In the genomic region with DNA sequence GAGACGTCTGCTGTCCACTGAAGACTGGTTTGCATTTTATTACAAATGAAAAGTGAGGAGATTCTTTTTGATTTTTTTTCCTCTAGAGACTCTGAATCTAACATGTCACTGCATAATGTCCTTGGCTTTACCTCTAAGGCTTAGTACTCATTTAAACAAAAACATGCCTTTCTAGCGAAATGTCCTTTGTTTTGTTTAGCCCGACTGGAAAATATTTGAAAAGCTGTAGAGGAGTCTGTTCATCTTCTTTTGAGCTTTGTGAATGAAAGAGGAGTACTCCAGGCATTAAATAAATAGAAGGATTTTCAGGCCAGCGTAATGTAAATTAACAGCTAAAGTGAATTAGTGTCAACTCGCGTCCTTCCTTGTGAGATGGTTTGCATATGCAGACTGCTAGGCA, we compare ENCODE assay signal across 18 cellular contexts.
DNase-seq lines count a peak whose midpoint lies in the region; TF ChIP-seq lines count a peak whose summit lies in the region.
"Had no signal": no experiment of that assay in that cellular context is flagged by ENCODE, and none has a peak within 500 bp of the region (broad histone marks: within the 10 kb centered on the region; RNA-seq: fewer than 3 reads in every experiment).

No MANE protein-coding gene starts in this region.

- DNase-seq in NCI-H1048 (lab: John Stamatoyannopoulos, UW) (peak; percentile 77), NCI-H526 (lab: John Stamatoyannopoulos, UW) (peak; percentile 92 to 93), hepatocyte (ENCODE audit: low spot score) (peak; percentile 16), neuronal stem cell (ENCODE audit: low spot score) (peak; percentile 18), spleen (no peak), iPS-NIHi7 (ENCODE audit: extremely low spot score) (no peak)
- DNase-seq in activated CD4-positive, alpha-beta memory T cell treated with anti-CD3 and anti-CD28 coated beads, Interleukin-2, amount 10 ng/mL, durations not matched to agents 7 days and 5 days = no peak
- DNase-seq: AML-193, DMS79, NCI-H1105 treated with DMSO at 0.1 percent for 48 hours, NCI-H1694 treated with DMSO at 0.1 percent for 48 hours, NCI-H2107, NCI-H446, NCI-H774, SHP77 had no signal

- H3K4me3 ChIP-seq in hepatocyte = no peak overlapping the region
- no peak overlapping the region for H3K4me3 ChIP-seq in neuronal stem cell (ENCODE audit: low read length in 2 of 2)
- no peak overlapping the region for H3K4me3 ChIP-seq in spleen
- H3K4me3 ChIP-seq: K562, SK-N-MC had no signal

- no peaks in the 10 kb centered on the region for H3K79me2 ChIP-seq in hepatocyte

- no peak overlapping the region for H2AK5ac ChIP-seq in neuronal stem cell (ENCODE audit: low read depth, low read length)

- H3K9me2 ChIP-seq in hepatocyte (replicated peaks; ENCODE audit: insufficient read depth) = no peaks in the 10 kb centered on the region

- POLR2A ChIA-PET in activated CD4-positive, alpha-beta memory T cell treated with anti-CD3 and anti-CD28 coated beads, Interleukin-2, amount 10 ng/mL, durations not matched to agents 7 days and 5 days (lab: Charles Lee) = no interaction called here

- no peak overlapping the region for H3K4me3 Mint-ChIP-seq in activated CD4-positive, alpha-beta memory T cell treated with anti-CD3 and anti-CD28 coated beads, Interleukin-2, amount 10 ng/mL, durations not matched to agents 7 days and 5 days

- no peak overlapping the region for H3K4ac ChIP-seq in neuronal stem cell (ENCODE audit: low read length)

- H3K36me3 ChIP-seq in hepatocyte (replicated peaks; ENCODE audit: insufficient read depth, low read depth) (no peaks in the 10 kb centered on the region), neuronal stem cell (replicated peaks in 1 of 2; ENCODE audit: control insufficient read depth in 2 of 2, insufficient read depth in 2 of 2, low read length in 2 of 2) (no peaks in the 10 kb centered on the region), spleen (no peaks in the 10 kb centered on the region)

- H3K18ac ChIP-seq in neuronal stem cell (ENCODE audit: low read length) = no peak overlapping the region

- H3K4me1 ChIP-seq in hepatocyte (ENCODE audit: insufficient read depth) = peaks cover 5% of the 10 kb centered on the region
- peaks cover 10 to 13% of the 10 kb centered on the region in 2 donors for H3K4me1 ChIP-seq in neuronal stem cell (ENCODE audit: control insufficient read depth in 2 of 2, insufficient read depth in 1 of 2, low read depth in 1 of 2, low read length in 2 of 2)
- H3K4me1 ChIP-seq in spleen = no peaks in the 10 kb centered on the region

- peaks cover 30% of the 10 kb centered on the region for H3K27me3 Mint-ChIP-seq in activated CD4-positive, alpha-beta memory T cell treated with anti-CD3 and anti-CD28 coated beads, Interleukin-2, amount 10 ng/mL, durations not matched to agents 7 days and 5 days

- H3K27me3 ChIP-seq in hepatocyte (no peaks in the 10 kb centered on the region), neuronal stem cell (ENCODE audit: control insufficient read depth in 3 of 3, insufficient read depth in 3 of 3, low read depth in 1 of 3, low read length in 3 of 3) (no peaks in the 10 kb centered on the region), spleen (replicated peaks in 1 of 7) (peaks cover 0 to 53% (median 0%) of the 10 kb centered on the region in 7 donors)

- H3K4me1 Mint-ChIP-seq in activated CD4-positive, alpha-beta memory T cell treated with anti-CD3 and anti-CD28 coated beads, Interleukin-2, amount 10 ng/mL, durations not matched to agents 7 days and 5 days = no peaks in the 10 kb centered on the region

- no peak overlapping the region for H3K27ac Mint-ChIP-seq in activated CD4-positive, alpha-beta memory T cell treated with anti-CD3 and anti-CD28 coated beads, Interleukin-2, amount 10 ng/mL, durations not matched to agents 7 days and 5 days

- no peak overlapping the region for H2BK15ac ChIP-seq in neuronal stem cell (ENCODE audit: low read length)

- H3K79me1 ChIP-seq in neuronal stem cell (ENCODE audit: low read depth, low read length) = no peaks in the 10 kb centered on the region

- H2BK120ac ChIP-seq in neuronal stem cell (ENCODE audit: low read depth, low read length) = no peak overlapping the region

- TF ChIP-seq CTCF in hepatocyte (IDR thresholded peaks at IDR 0.05; ENCODE audit: poor library complexity) (no peak), spleen (IDR thresholded peaks at IDR 0.05 in 8 of 11, conservative IDR thresholded peaks at IDR 0.05 in 3 of 11) (no peak)

- H3K4me2 ChIP-seq in hepatocyte = peak overlapping the region; percentile 6
- H3K4me2 ChIP-seq in neuronal stem cell (ENCODE audit: insufficient read depth, low read length, poor library complexity, severe bottlenecking) = peak overlapping the region; percentile 12

- H3K9me3 ChIP-seq in hepatocyte (ENCODE audit: low read depth) (no peaks in the 10 kb centered on the region), neuronal stem cell (replicated peaks in 1 of 2; ENCODE audit: control insufficient read depth in 2 of 2, insufficient read depth in 1 of 2, low read depth in 1 of 2, low read length in 2 of 2) (no peaks in the 10 kb centered on the region), spleen (no peaks in the 10 kb centered on the region)

- no peak overlapping the region for H3K23ac ChIP-seq in neuronal stem cell (ENCODE audit: low read depth, low read length, poor library complexity)

- no peak overlapping the region for H2BK5ac ChIP-seq in neuronal stem cell (ENCODE audit: low read length)

- no peak overlapping the region for H3K14ac ChIP-seq in neuronal stem cell (ENCODE audit: low read length)

- CTCF ChIA-PET in activated CD4-positive, alpha-beta memory T cell treated with anti-CD3 and anti-CD28 coated beads, Interleukin-2, amount 10 ng/mL, durations not matched to agents 7 days and 5 days (lab: Charles Lee) = interaction anchor here (1.5 kb wide), 1 partner anchor 21 kb away, joined by 3 read pairs; no protein-coding TSS in a partner anchor

- no peaks in the 10 kb centered on the region for H3K9me3 Mint-ChIP-seq in activated CD4-positive, alpha-beta memory T cell treated with anti-CD3 and anti-CD28 coated beads, Interleukin-2, amount 10 ng/mL, durations not matched to agents 7 days and 5 days

- no peak for TF ChIP-seq POLR2A in spleen (IDR thresholded peaks at IDR 0.05)

- no peak overlapping the region for H2BK12ac ChIP-seq in neuronal stem cell (ENCODE audit: low read length)

- no peak overlapping the region for H4K8ac ChIP-seq in neuronal stem cell (ENCODE audit: low read depth, low read length)

- H4K20me1 ChIP-seq in hepatocyte (ENCODE audit: insufficient read depth, poor library complexity, severe bottlenecking) = no peaks in the 10 kb centered on the region

- H2AFZ ChIP-seq in hepatocyte = no peak overlapping the region
- H2AFZ ChIP-seq in neuronal stem cell (ENCODE audit: low read length) = peak overlapping the region; percentile 66

- no peak overlapping the region for H4K91ac ChIP-seq in neuronal stem cell (ENCODE audit: low read depth, low read length, poor library complexity)

- no peak overlapping the region for H3K9ac ChIP-seq in neuronal stem cell (ENCODE audit: low read depth, low read length, poor library complexity)

- 40% methylated on average over 6 of the region's 6 CpGs for WGBS in hepatocyte (ENCODE audit: low lambda C conversion rate, missing lambda C conversion rate)
- WGBS in neuronal stem cell (ENCODE audit: extremely low coverage in 2 of 2, insufficient read length in 2 of 2, insufficient replicate concordance in 1 of 2), 2 donors = no CpG with 5 or more reads among the region's 6 CpGs
- WGBS in spleen, 5 donors = 77 to 80% (median 78%) methylated on average over 6 of the region's 6 CpGs

- H3K36me3 Mint-ChIP-seq in activated CD4-positive, alpha-beta memory T cell treated with anti-CD3 and anti-CD28 coated beads, Interleukin-2, amount 10 ng/mL, durations not matched to agents 7 days and 5 days (ENCODE audit: low read depth) = no peaks in the 10 kb centered on the region

- H3K27ac ChIP-seq in hepatocyte = peak overlapping the region; percentile 55
- no peak overlapping the region for H3K27ac ChIP-seq in neuronal stem cell (replicated peaks; ENCODE audit: low read length)
- no peak overlapping the region for H3K27ac ChIP-seq in spleen
- H3K27ac ChIP-seq: C4-2B, SK-N-MC had no signal

- intact Hi-C loops in spleen (cut with DNase I; ENCODE audit: low total_unique reads) = no loop called here

Comparison
In these comparisons a context has a peak if more than half of its experiments do, and no peak if none do; other contexts are left out.
1. DNase-seq: peak in NCI-H1048 (single experiment), NCI-H526 (2 of 2), hepatocyte (single experiment) and neuronal stem cell (single experiment); none in activated CD4-positive, alpha-beta memory T cell treated with anti-CD3 and anti-CD28 coated beads, Interleukin-2, amount 10 ng/mL, durations not matched to agents 7 days and 5 days (single experiment), spleen (single experiment) and iPS-NIHi7 (single experiment).